In the genomic region with DNA sequence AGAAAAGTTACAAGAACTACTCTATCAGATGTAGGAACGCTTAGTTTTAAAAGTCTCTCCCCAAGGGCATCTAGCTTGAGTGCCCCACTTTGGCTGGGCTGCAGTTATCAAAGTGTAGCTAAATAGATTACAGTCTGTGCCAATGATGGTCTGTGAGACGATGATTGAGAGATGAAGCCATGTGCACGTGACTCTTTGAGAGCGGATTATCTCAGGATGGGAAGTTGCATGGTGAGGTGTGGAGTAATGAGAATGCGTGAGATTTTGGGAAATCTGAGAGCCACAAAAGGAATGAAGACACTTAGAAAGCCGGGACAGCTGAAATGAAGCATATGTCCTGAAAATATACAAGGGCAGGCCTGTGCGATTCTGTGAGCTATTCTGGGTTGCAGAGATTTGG, we compare ENCODE assay signal across 23 cellular contexts.
"Had no signal": no experiment of that assay in that cellular context is flagged by ENCODE, and none has a peak within 500 bp of the region (broad histone marks: within the 10 kb centered on the region; RNA-seq: fewer than 3 reads in every experiment).

No MANE protein-coding gene starts in this region.

- H3K27me3 ChIP-seq: brain microvascular endothelial cell, cardiac muscle cell, SJCRH30 had no signal

- H3K36me3 Mint-ChIP-seq: activated naive CD4-positive, alpha-beta T cell treated with anti-CD3 and anti-CD28 coated beads, Interleukin-2, amount 10 ng/mL, durations not matched to agents 7 days and 5 days; activated naive CD8-positive, alpha-beta T cell treated with anti-CD3 and anti-CD28 coated beads for 36 hours had no signal

- H3K4me3 Mint-ChIP-seq: activated CD4-positive, alpha-beta T cell treated with anti-CD3 and anti-CD28 coated beads for 36 hours; activated CD8-positive, alpha-beta T cell treated with anti-CD3 and anti-CD28 coated beads for 36 hours; activated naive CD4-positive, alpha-beta T cell treated with anti-CD3 and anti-CD28 coated beads, Interleukin-2, amount 10 ng/mL, durations not matched to agents 7 days and 5 days; activated naive CD8-positive, alpha-beta T cell treated with anti-CD3 and anti-CD28 coated beads for 36 hours; activated T-cell treated with anti-CD3 and anti-CD28 coated beads, Interleukin-2, amount 50 U/mL, for 72 hours had no signal

- H3K9me3 Mint-ChIP-seq: activated CD8-positive, alpha-beta T cell treated with anti-CD3 and anti-CD28 coated beads for 36 hours; activated naive CD4-positive, alpha-beta T cell treated with anti-CD3 and anti-CD28 coated beads, Interleukin-2, amount 10 ng/mL, durations not matched to agents 7 days and 5 days; activated naive CD8-positive, alpha-beta T cell treated with anti-CD3 and anti-CD28 coated beads for 36 hours; activated T-cell treated with anti-CD3 and anti-CD28 coated beads, Interleukin-2, amount 50 U/mL, for 72 hours; activated T-helper 2 cell treated with anti-CD3 and anti-CD28 coated beads, Interferon-gamma antibody, Interleukin-2, Interleukin-4, amounts not matched to agents 10 μg/mL and 5 μg/mL and 100 μg/mL, durations not matched to agents 14 hours and 24 hours and 36 hours had no signal

- H3K27ac Mint-ChIP-seq: activated CD4-positive, alpha-beta T cell treated with anti-CD3 and anti-CD28 coated beads for 36 hours; activated CD8-positive, alpha-beta T cell treated with anti-CD3 and anti-CD28 coated beads for 36 hours; activated naive CD4-positive, alpha-beta T cell treated with anti-CD3 and anti-CD28 coated beads, Interleukin-2, amount 10 ng/mL, durations not matched to agents 7 days and 5 days; activated naive CD8-positive, alpha-beta T cell treated with anti-CD3 and anti-CD28 coated beads for 36 hours; activated T-cell treated with anti-CD3 and anti-CD28 coated beads, Interleukin-2, amount 50 U/mL, for 72 hours; activated T-helper 2 cell treated with anti-CD3 and anti-CD28 coated beads, Interferon-gamma antibody, Interleukin-2, Interleukin-4, amounts not matched to agents 10 μg/mL and 5 μg/mL and 100 μg/mL, durations not matched to agents 14 hours and 24 hours and 36 hours had no signal

- H3K4me1 ChIP-seq: SJCRH30 had no signal

- H3K4me3 ChIP-seq: cardiac muscle cell, SJCRH30 had no signal

- H3K9me3 ChIP-seq: SJCRH30, SK-N-SH had no signal

- H3K4me2 ChIP-seq: SK-N-SH had no signal

- H3K27me3 Mint-ChIP-seq: activated naive CD4-positive, alpha-beta T cell treated with anti-CD3 and anti-CD28 coated beads, Interleukin-2, amount 10 ng/mL, durations not matched to agents 7 days and 5 days had no signal

- ATAC-seq: activated CD4-positive, alpha-beta T cell treated with anti-CD3 and anti-CD28 coated beads for 36 hours; activated CD8-positive, alpha-beta T cell treated with anti-CD3 and anti-CD28 coated beads for 36 hours; activated T-cell treated with anti-CD3 and anti-CD28 coated beads, Interleukin-2, amount 50 U/mL, for 72 hours; Panc1 had no signal

- H3K27ac ChIP-seq: brain microvascular endothelial cell, cardiac muscle cell, SJCRH30, VCaP had no signal

- DNase-seq: activated CD4-positive, alpha-beta T cell treated with anti-CD3 and anti-CD28 coated beads for 36 hours; activated CD8-positive, alpha-beta memory T cell treated with anti-CD3 and anti-CD28 coated beads, Interleukin-2, amount 50 U/mL, for 4 hours; activated CD8-positive, alpha-beta T cell treated with anti-CD3 and anti-CD28 coated beads for 36 hours; activated gamma-delta T cell treated with Interleukin-2 at 50 U/mL for 16 hours; activated naive CD4-positive, alpha-beta T cell treated with anti-CD3 and anti-CD28 coated beads, Interleukin-2, amount 10 ng/mL, durations not matched to agents 7 days and 5 days; activated naive CD8-positive, alpha-beta T cell treated with anti-CD3 and anti-CD28 coated beads for 36 hours; activated T-cell treated with anti-CD3 and anti-CD28 coated beads, Interleukin-2, amount 50 U/mL, for 72 hours; brain microvascular endothelial cell; NCI-H1048; NCI-H146; NCI-H1930; NCI-H510A; NCI-H748 treated with DMSO at 0.1 percent for 48 hours; OCI-M1; Right ventricle myocardium superior; RPMI8226; SK-N-SH; T-helper 1 cell had no signal

- H3K36me3 ChIP-seq: brain microvascular endothelial cell, cardiac muscle cell, SJCRH30 had no signal

- H3K4me1 Mint-ChIP-seq: activated CD4-positive, alpha-beta T cell treated with anti-CD3 and anti-CD28 coated beads for 36 hours; activated naive CD4-positive, alpha-beta T cell treated with anti-CD3 and anti-CD28 coated beads, Interleukin-2, amount 10 ng/mL, durations not matched to agents 7 days and 5 days; activated naive CD8-positive, alpha-beta T cell treated with anti-CD3 and anti-CD28 coated beads for 36 hours had no signal
